Comparison of ENCODE assay signal across 8 cellular contexts in genomic region chr19:17205237-17206140, GRCh38. TPM values are rescaled to one million over a fixed set of nuclear protein-coding genes. Genes with fewer than 3 reads are reported as not detected.
DNase-seq lines count a peak whose midpoint lies in the region; ATAC-seq and TF ChIP-seq lines count a peak whose summit lies in the region.

No MANE protein-coding gene starts in this region.

- TF ChIP-seq POLR2A in transverse colon (IDR thresholded peaks at IDR 0.05) (no peak), lower leg skin (IDR thresholded peaks at IDR 0.05) (no peak)

- POLR2A ChIA-PET in activated CD4-positive, alpha-beta memory T cell treated with anti-CD3 and anti-CD28 coated beads, Interleukin-2, amount 10 ng/mL, durations not matched to agents 7 days and 5 days (lab: Charles Lee) = interaction anchor here (1.4 to 1.5 kb wide), 2 partner anchors 9 to 76 kb away, joined by 4 read pairs; partner anchors contain the start of genes ANKLE1 and USE1

- DNase-seq in GM10266 (ENCODE audit: extremely low spot score) (no peak), NCI-H1092 (lab: John Stamatoyannopoulos, UW) (peak; percentile 56), naive B cell (peak; percentile 46), transverse colon (peak; percentile 82), lower leg skin (ENCODE audit: low spot score in 2 of 2) (no peak), NCI-H345 treated with DMSO at 0.1 percent for 48 hours (lab: John Stamatoyannopoulos, UW; ENCODE audit: unreplicated experiment) (no peak)
- peak; percentile 69 for DNase-seq in activated CD4-positive, alpha-beta memory T cell treated with anti-CD3 and anti-CD28 coated beads, Interleukin-2, amount 10 ng/mL, durations not matched to agents 7 days and 5 days
- peak; percentile 39 to 46 (median 42) for DNase-seq in effector memory CD8-positive, alpha-beta T cell

- TF ChIP-seq CTCF in GM10266 (IDR thresholded peaks at IDR 0.05; ENCODE audit: control insufficient read depth, insufficient read depth, low read depth, missing control alignments) (peak; percentile 73), transverse colon (IDR thresholded peaks at IDR 0.05) (peak; percentile 63 to 82 (median 66)), lower leg skin (IDR thresholded peaks at IDR 0.05) (no peak)

- H3K4me3 Mint-ChIP-seq in activated CD4-positive, alpha-beta memory T cell treated with anti-CD3 and anti-CD28 coated beads, Interleukin-2, amount 10 ng/mL, durations not matched to agents 7 days and 5 days = no peak overlapping the region
- no peak overlapping the region for H3K4me3 Mint-ChIP-seq in effector memory CD8-positive, alpha-beta T cell
- H3K4me3 Mint-ChIP-seq in naive B cell = no peak overlapping the region

- 75% methylated on average over 18 of the region's 27 CpGs; no CpG with 5 or more reads in 1 of the 2 donors for WGBS in transverse colon (ENCODE audit: low coverage in 1 of 2), 2 donors
- 78 to 84% methylated on average over 23 to 27 of the region's 27 CpGs for WGBS in lower leg skin, 2 donors

- peaks cover 0 to 20% (median 7%) of the 10 kb centered on the region in 4 donors for H3K36me3 ChIP-seq in transverse colon

- no peak for TF ChIP-seq EP300 in transverse colon (IDR thresholded peaks at IDR 0.05; ENCODE audit: low read depth)

- H3K4me1 Mint-ChIP-seq in activated CD4-positive, alpha-beta memory T cell treated with anti-CD3 and anti-CD28 coated beads, Interleukin-2, amount 10 ng/mL, durations not matched to agents 7 days and 5 days = peaks cover 16% of the 10 kb centered on the region
- peaks cover 5 to 7% of the 10 kb centered on the region in 2 donors for H3K4me1 Mint-ChIP-seq in effector memory CD8-positive, alpha-beta T cell (ENCODE audit: low read depth in 2 of 2)
- peaks cover 5 to 11% (median 11%) of the 10 kb centered on the region in 3 donors for H3K4me1 Mint-ChIP-seq in naive B cell

- H3K27ac ChIP-seq in transverse colon = no peak overlapping the region

- H3K27ac Mint-ChIP-seq in activated CD4-positive, alpha-beta memory T cell treated with anti-CD3 and anti-CD28 coated beads, Interleukin-2, amount 10 ng/mL, durations not matched to agents 7 days and 5 days = no peak overlapping the region
- no peak overlapping the region for H3K27ac Mint-ChIP-seq in effector memory CD8-positive, alpha-beta T cell
- peak overlapping the region in 3 of 6 donors; percentile 34 to 74 (median 69) for H3K27ac Mint-ChIP-seq in naive B cell

- no peaks in the 10 kb centered on the region for H3K9me3 ChIP-seq in transverse colon

- no peak overlapping the region for H3K4me3 ChIP-seq in transverse colon
- H3K4me3 ChIP-seq in lower leg skin (ENCODE audit: low read depth, poor library complexity, severe bottlenecking) = no peak overlapping the region

- intact Hi-C loops in transverse colon (cut with DNase I; ENCODE audit: low total_unique reads) = loop anchor here (2.0 kb wide), 1 partner anchor 77 kb away; no protein-coding TSS in a partner anchor
- intact Hi-C loops in lower leg skin (cut with DNase I; ENCODE audit: low total_unique reads) = loop anchor here (10.0 kb wide), 1 partner anchor 79 kb away; the partner anchor contains the start of gene ANKLE1

- peaks cover 77% of the 10 kb centered on the region for H3K36me3 Mint-ChIP-seq in activated CD4-positive, alpha-beta memory T cell treated with anti-CD3 and anti-CD28 coated beads, Interleukin-2, amount 10 ng/mL, durations not matched to agents 7 days and 5 days (ENCODE audit: low read depth)
- peaks cover 72% of the 10 kb centered on the region for H3K36me3 Mint-ChIP-seq in effector memory CD8-positive, alpha-beta T cell (ENCODE audit: insufficient read depth)
- H3K36me3 Mint-ChIP-seq in naive B cell = peaks cover 9 to 31% of the 10 kb centered on the region in 2 donors

- ATAC-seq in effector memory CD8-positive, alpha-beta T cell (replicated peaks) = peak; percentile 72
- peak; percentile 76 to 79 for ATAC-seq in naive B cell (ENCODE audit: low read depth in 2 of 2)

- H3K27me3 ChIP-seq in transverse colon = no peaks in the 10 kb centered on the region

- CTCF ChIA-PET in activated CD4-positive, alpha-beta memory T cell treated with anti-CD3 and anti-CD28 coated beads, Interleukin-2, amount 10 ng/mL, durations not matched to agents 7 days and 5 days (lab: Charles Lee) = interaction anchor here (1.2 to 1.3 kb wide), 3 partner anchors 17 to 61 kb away, joined by 3 to 4 read pairs (median 3); partner anchors contain the start of genes BABAM1 and USHBP1

- H3K9me3 Mint-ChIP-seq in activated CD4-positive, alpha-beta memory T cell treated with anti-CD3 and anti-CD28 coated beads, Interleukin-2, amount 10 ng/mL, durations not matched to agents 7 days and 5 days = no peaks in the 10 kb centered on the region
- no peaks in the 10 kb centered on the region for H3K9me3 Mint-ChIP-seq in effector memory CD8-positive, alpha-beta T cell
- H3K9me3 Mint-ChIP-seq in naive B cell = no peaks in the 10 kb centered on the region

- no peaks in the 10 kb centered on the region for H3K4me1 ChIP-seq in transverse colon

- H3K27me3 Mint-ChIP-seq in activated CD4-positive, alpha-beta memory T cell treated with anti-CD3 and anti-CD28 coated beads, Interleukin-2, amount 10 ng/mL, durations not matched to agents 7 days and 5 days = no peaks in the 10 kb centered on the region
- H3K27me3 Mint-ChIP-seq in effector memory CD8-positive, alpha-beta T cell = no peaks in the 10 kb centered on the region
- H3K27me3 Mint-ChIP-seq in naive B cell = no peaks in the 10 kb centered on the region

- in situ Hi-C loops in transverse colon (cut with MboI; ENCODE audit: low pct_ligation_motif_present in 1 of 4, low pct_unique_long_range_greater_than_20kb in 1 of 4, low sequenced_read_pairs in 3 of 4) = loop anchor here in 1 of 4 donors (10.0 kb wide), 1 partner anchor 79 kb away; the partner anchor contains the start of gene ANKLE1

RNA-seq across cellular contexts. Expression of gene USE1, which starts 9.7 kb away (rescaled TPM):
- 10 to 100 TPM; 19.9 to 20.4 TPM for total RNA-seq in activated CD4-positive, alpha-beta memory T cell treated with anti-CD3 and anti-CD28 coated beads, Interleukin-2, amount 10 ng/mL, durations not matched to agents 7 days and 5 days
- 10 to 100 TPM; 46.2 to 70.0 (median 58.7) TPM for polyA plus RNA-seq in naive B cell (ENCODE audit: low read depth in 6 of 6)
- total RNA-seq in transverse colon (10 to 100 TPM; 18.3 to 30.7 (median 24.5) TPM), lower leg skin (10 to 100 TPM; 16.6 to 25.5 (median 23.8) TPM)

RNA-seq across cellular contexts. Expression of gene OCEL1, which starts 20.5 kb away (rescaled TPM):
- 10 to 100 TPM; 20.9 to 22.6 TPM for total RNA-seq in activated CD4-positive, alpha-beta memory T cell treated with anti-CD3 and anti-CD28 coated beads, Interleukin-2, amount 10 ng/mL, durations not matched to agents 7 days and 5 days
- 10 to 100 TPM; 32.8 to 82.8 (median 39.3) TPM for polyA plus RNA-seq in naive B cell (ENCODE audit: low read depth in 6 of 6)
- total RNA-seq in transverse colon = 10 to 100 TPM in 3 of 4 donors, 1 to 10 TPM in 1; 4.8 to 42.6 (median 29.9) TPM
- total RNA-seq in lower leg skin = 1 to 10 TPM; 2.6 to 7.9 (median 4.0) TPM

RNA-seq across cellular contexts. Expression of gene NR2F6, which starts 40.2 kb away (rescaled TPM):
- total RNA-seq in activated CD4-positive, alpha-beta memory T cell treated with anti-CD3 and anti-CD28 coated beads, Interleukin-2, amount 10 ng/mL, durations not matched to agents 7 days and 5 days = 1 to 10 TPM; 5.7 to 6.5 TPM
- polyA plus RNA-seq in naive B cell (ENCODE audit: low read depth in 6 of 6) = 1 to 10 TPM in 3 of 6 donors, under 1 TPM in 2, not detected in 1; 0.33 to 1.6 (median 1.0) TPM
- total RNA-seq in transverse colon (100 to 1,000 TPM; 156 to 362 (median 206) TPM), lower leg skin (100 to 1,000 TPM in 1 of 4 donors, 10 to 100 TPM in 3; 57.2 to 119 (median 83.6) TPM)

RNA-seq across cellular contexts. Expression of gene USHBP1, which starts 59.1 kb away (rescaled TPM):
- total RNA-seq in activated CD4-positive, alpha-beta memory T cell treated with anti-CD3 and anti-CD28 coated beads, Interleukin-2, amount 10 ng/mL, durations not matched to agents 7 days and 5 days = under 1 TPM; 0.38 to 0.45 TPM
- not detected for polyA plus RNA-seq in naive B cell (ENCODE audit: low read depth in 6 of 6)
- total RNA-seq in transverse colon (1 to 10 TPM in 1 of 4 donors, under 1 TPM in 2, not detected in 1; 0.79 to 1.2 (median 0.96) TPM), lower leg skin (1 to 10 TPM in 3 of 4 donors, under 1 TPM in 1; 0.80 to 3.0 (median 2.0) TPM)

Comparison
In these comparisons a context has a peak if more than half of its experiments do, and no peak if none do; other contexts are left out.
1. DNase-seq: peak in NCI-H1092 (single experiment), activated CD4-positive, alpha-beta memory T cell treated with anti-CD3 and anti-CD28 coated beads, Interleukin-2, amount 10 ng/mL, durations not matched to agents 7 days and 5 days (single experiment), effector memory CD8-positive, alpha-beta T cell (3 of 3), naive B cell (single experiment) and transverse colon (single experiment); none in GM10266 (single experiment), lower leg skin (0 of 2) and NCI-H345 treated with DMSO at 0.1 percent for 48 hours (single experiment).
2. CTCF ChIP-seq: peak in GM10266 (single experiment) and transverse colon (5 of 5); none in lower leg skin (0 of 3).
3. RNA of gene NR2F6, which starts 40.2 kb away (total RNA-seq): 156 to 362 TPM in transverse colon and 57.2 to 119 TPM in lower leg skin; 5.7 to 6.5 TPM in activated CD4-positive, alpha-beta memory T cell treated with anti-CD3 and anti-CD28 coated beads, Interleukin-2, amount 10 ng/mL, durations not matched to agents 7 days and 5 days; every median in the first group is over 4 times any median in the second.